In the genomic region with DNA sequence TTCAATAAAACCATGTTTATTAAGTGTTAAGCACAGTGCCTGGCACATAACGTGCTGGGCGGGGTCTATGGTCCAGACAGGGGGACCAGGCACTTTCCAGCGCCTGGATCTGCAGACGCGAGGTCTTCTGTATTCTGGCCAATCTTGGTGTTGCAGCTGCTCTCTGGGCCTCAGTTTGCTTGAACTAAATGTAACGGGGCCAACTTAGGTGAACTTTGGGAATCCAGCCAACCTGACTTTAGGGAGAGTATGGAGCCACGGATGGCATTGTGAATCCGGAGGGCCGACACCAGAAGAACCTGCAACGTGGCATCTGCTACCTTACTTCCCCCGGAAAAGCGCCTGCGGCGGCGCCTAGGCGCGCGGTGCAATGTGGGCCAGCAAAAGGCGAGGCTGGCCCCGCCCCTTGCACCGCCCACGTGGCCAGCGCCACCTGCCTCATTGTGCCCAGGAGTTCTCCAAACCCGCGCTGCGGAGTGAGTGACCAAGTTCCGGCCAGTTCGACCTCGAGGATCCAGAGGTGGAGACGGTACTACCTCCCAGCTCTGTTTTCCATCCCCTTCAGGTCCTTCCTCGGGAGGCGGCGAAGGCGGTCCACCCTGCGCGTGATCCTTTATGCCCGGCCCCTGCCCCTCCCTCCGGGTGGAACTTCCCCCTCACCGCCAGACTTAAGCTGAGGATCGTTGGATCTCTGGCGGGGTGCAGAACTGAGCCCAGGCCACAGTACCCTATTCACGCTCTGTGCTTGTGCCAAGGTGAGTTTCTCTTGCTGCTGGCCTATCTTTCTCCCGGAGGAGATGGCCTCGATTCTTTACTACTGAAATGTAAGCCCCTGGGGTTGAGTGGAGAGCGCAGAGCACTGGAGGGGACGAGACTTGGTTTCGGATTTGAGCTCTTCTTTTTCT, we compare ENCODE assay signal across 1 cellular context.
TF ChIP-seq lines count a peak whose summit lies in the region.

A gene (plus strand): TSS at position 426 of the 905 bp plus-strand sequence. CDS start 10,969 bp downstream, outside the sequence.

TF ChIP-seq in K562, 482 proteins besides CTCF, POLR2A, EP300 and RAD21 (continued from another document and continues in another):
- TF ChIP-seq, protein P1, sequence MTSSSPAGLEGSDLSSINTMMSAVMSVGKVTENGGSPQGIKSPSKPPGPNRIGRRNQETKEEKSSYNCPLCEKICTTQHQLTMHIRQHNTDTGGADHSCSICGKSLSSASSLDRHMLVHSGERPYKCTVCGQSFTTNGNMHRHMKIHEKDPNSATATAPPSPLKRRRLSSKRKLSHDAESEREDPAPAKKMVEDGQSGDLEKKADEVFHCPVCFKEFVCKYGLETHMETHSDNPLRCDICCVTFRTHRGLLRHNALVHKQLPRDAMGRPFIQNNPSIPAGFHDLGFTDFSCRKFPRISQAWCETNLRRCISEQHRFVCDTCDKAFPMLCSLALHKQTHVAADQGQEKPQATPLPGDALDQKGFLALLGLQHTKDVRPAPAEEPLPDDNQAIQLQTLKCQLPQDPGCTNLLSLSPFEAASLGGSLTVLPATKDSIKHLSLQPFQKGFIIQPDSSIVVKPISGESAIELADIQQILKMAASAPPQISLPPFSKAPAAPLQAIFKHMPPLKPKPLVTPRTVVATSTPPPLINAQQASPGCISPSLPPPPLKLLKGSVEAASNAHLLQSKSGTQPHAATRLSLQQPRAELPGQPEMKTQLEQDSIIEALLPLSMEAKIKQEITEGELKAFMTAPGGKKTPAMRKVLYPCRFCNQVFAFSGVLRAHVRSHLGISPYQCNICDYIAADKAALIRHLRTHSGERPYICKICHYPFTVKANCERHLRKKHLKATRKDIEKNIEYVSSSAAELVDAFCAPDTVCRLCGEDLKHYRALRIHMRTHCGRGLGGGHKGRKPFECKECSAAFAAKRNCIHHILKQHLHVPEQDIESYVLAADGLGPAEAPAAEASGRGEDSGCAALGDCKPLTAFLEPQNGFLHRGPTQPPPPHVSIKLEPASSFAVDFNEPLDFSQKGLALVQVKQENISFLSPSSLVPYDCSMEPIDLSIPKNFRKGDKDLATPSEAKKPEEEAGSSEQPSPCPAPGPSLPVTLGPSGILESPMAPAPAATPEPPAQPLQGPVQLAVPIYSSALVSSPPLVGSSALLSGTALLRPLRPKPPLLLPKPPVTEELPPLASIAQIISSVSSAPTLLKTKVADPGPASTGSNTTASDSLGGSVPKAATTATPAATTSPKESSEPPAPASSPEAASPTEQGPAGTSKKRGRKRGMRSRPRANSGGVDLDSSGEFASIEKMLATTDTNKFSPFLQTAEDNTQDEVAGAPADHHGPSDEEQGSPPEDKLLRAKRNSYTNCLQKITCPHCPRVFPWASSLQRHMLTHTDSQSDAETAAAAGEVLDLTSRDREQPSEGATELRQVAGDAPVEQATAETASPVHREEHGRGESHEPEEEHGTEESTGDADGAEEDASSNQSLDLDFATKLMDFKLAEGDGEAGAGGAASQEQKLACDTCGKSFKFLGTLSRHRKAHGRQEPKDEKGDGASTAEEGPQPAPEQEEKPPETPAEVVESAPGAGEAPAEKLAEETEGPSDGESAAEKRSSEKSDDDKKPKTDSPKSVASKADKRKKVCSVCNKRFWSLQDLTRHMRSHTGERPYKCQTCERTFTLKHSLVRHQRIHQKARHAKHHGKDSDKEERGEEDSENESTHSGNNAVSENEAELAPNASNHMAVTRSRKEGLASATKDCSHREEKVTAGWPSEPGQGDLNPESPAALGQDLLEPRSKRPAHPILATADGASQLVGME (CRISPR knock-in tag; IDR thresholded peaks at IDR 0.05) = no peak
- TF ChIP-seq FOXJ3 (CRISPR knock-in tag; IDR thresholded peaks at IDR 0.05) (no peak), ZC3H11A (IDR thresholded peaks at IDR 0.05; ENCODE audit: low read depth, low read length) (no peak), OTX1 (CRISPR knock-in tag; IDR thresholded peaks at IDR 0.05) (no peak), ZNF146 (CRISPR knock-in tag; IDR thresholded peaks at IDR 0.05; ENCODE audit: unreplicated experiment) (no peak), CHD2 (IDR thresholded peaks at IDR 0.05; ENCODE audit: low read depth, low read length) (peak; percentile 38; the same call in 1 of the 2 replicates), ZNF778 (CRISPR knock-in tag; IDR thresholded peaks at IDR 0.05) (no peak), RBFOX2 (IDR thresholded peaks at IDR 0.05; ENCODE audit: low read depth, low read length) (peak; percentile 99), MIER1 (IDR thresholded peaks at IDR 0.05; ENCODE audit: low read depth) (no peak; the same call in 1 of the 2 replicates), GTF2A2 (tag; IDR thresholded peaks at IDR 0.05) (no peak; the same call in 1 of the 2 replicates), ILF3 (IDR thresholded peaks at IDR 0.05; ENCODE audit: borderline replicate concordance) (0 out of 2 replicates have a peak, but pooled peaks have one; percentile 50), MCM5 (IDR thresholded peaks at IDR 0.05; ENCODE audit: low read depth) (no peak), MAFG (tag; conservative IDR thresholded peaks at IDR 0.05) (peak; percentile 29; the same call in 1 of the 2 replicates), MXI1 (IDR thresholded peaks at IDR 0.05; ENCODE audit: low read depth, low read length) (peak; percentile 97), FOXM1 (IDR thresholded peaks at IDR 0.05; ENCODE audit: low read depth) (0 out of 2 replicates have a peak, but pooled peaks have one; percentile 10), FOXM1 (CRISPR knock-in tag; IDR thresholded peaks at IDR 0.05; ENCODE audit: low read depth) (peak; percentile 88), SMARCE1 (IDR thresholded peaks at IDR 0.05) (peak; percentile 38; the same call in 1 of the 2 replicates), PTBP1 (IDR thresholded peaks at IDR 0.05; ENCODE audit: low read depth, low read length) (0 out of 2 replicates have a peak, but pooled peaks have one; percentile 25), IRF2 (CRISPR knock-in tag; IDR thresholded peaks at IDR 0.05) (no peak), POLR3G (IDR thresholded peaks at IDR 0.05; ENCODE audit: extremely low read depth, insufficient read length, insufficient replicate concordance) (no peak), ZKSCAN3 (CRISPR knock-in tag; IDR thresholded peaks at IDR 0.05) (no peak), SIN3A (IDR thresholded peaks at IDR 0.05; ENCODE audit: borderline replicate concordance in 2 of 2, control insufficient read depth in 1 of 2, low read depth in 2 of 2, low read length in 2 of 2) (peak; percentile 95 to 97), LARP7 (IDR thresholded peaks at IDR 0.05) (peak; percentile 38), ZNF23 (CRISPR knock-in tag; IDR thresholded peaks at IDR 0.05) (no peak), NFE2 (IDR thresholded peaks at IDR 0.05; ENCODE audit: low read depth) (0 out of 2 replicates have a peak, but pooled peaks have one; percentile 5), HDAC8 (tag; IDR thresholded peaks at IDR 0.05) (peak; percentile 91; the same call in 1 of the 2 replicates), CBX1 (IDR thresholded peaks at IDR 0.05; ENCODE audit: low read depth) (peak; percentile 68; the same call in 1 of the 2 replicates), TAF7 (tag; IDR thresholded peaks at IDR 0.05) (peak; percentile 14; the same call in 1 of the 2 replicates), RBM17 (IDR thresholded peaks at IDR 0.05; ENCODE audit: borderline replicate concordance, low read depth, low read length) (no peak), MAZ (CRISPR knock-in tag; conservative IDR thresholded peaks at IDR 0.05 in 1 of 2, IDR thresholded peaks at IDR 0.05 in 1 of 2) (peak; percentile 87 to 94), KAT7 (CRISPR knock-in tag; IDR thresholded peaks at IDR 0.05; ENCODE audit: borderline replicate concordance) (peak; percentile 91), DIDO1 (tag; IDR thresholded peaks at IDR 0.05; ENCODE audit: low read depth) (no peak), PURB (CRISPR knock-in tag; IDR thresholded peaks at IDR 0.05; ENCODE audit: low read depth) (no peak), PHB2 (IDR thresholded peaks at IDR 0.05; ENCODE audit: low read depth) (no peak), CTBP1 (IDR thresholded peaks at IDR 0.05; ENCODE audit: borderline replicate concordance) (peak; percentile 77), NELFE (IDR thresholded peaks at IDR 0.05; ENCODE audit: insufficient read depth, insufficient read length) (no peak), DDX20 (tag; IDR thresholded peaks at IDR 0.05; ENCODE audit: low read depth) (peak; percentile 51; the same call in 1 of the 2 replicates), ZC3H8 (IDR thresholded peaks at IDR 0.05) (no peak), COPS2 (conservative IDR thresholded peaks at IDR 0.05) (no peak)
- TF ChIP-seq, protein P2, sequence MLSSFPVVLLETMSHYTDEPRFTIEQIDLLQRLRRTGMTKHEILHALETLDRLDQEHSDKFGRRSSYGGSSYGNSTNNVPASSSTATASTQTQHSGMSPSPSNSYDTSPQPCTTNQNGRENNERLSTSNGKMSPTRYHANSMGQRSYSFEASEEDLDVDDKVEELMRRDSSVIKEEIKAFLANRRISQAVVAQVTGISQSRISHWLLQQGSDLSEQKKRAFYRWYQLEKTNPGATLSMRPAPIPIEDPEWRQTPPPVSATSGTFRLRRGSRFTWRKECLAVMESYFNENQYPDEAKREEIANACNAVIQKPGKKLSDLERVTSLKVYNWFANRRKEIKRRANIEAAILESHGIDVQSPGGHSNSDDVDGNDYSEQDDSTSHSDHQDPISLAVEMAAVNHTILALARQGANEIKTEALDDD (IDR thresholded peaks at IDR 0.05) = no peak
- TF ChIP-seq, protein P3, sequence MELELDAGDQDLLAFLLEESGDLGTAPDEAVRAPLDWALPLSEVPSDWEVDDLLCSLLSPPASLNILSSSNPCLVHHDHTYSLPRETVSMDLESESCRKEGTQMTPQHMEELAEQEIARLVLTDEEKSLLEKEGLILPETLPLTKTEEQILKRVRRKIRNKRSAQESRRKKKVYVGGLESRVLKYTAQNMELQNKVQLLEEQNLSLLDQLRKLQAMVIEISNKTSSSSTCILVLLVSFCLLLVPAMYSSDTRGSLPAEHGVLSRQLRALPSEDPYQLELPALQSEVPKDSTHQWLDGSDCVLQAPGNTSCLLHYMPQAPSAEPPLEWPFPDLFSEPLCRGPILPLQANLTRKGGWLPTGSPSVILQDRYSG (tag; conservative IDR thresholded peaks at IDR 0.05; ENCODE audit: low read depth) = peak; percentile 96
- TF ChIP-seq, protein P4, sequence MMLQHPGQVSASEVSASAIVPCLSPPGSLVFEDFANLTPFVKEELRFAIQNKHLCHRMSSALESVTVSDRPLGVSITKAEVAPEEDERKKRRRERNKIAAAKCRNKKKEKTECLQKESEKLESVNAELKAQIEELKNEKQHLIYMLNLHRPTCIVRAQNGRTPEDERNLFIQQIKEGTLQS (IDR thresholded peaks at IDR 0.05) = no peak
- TF ChIP-seq, protein P4 (CRISPR knock-in tag; conservative IDR thresholded peaks at IDR 0.05) = peak; percentile 39; the same call in 1 of the 2 replicates
- TF ChIP-seq, protein P5, sequence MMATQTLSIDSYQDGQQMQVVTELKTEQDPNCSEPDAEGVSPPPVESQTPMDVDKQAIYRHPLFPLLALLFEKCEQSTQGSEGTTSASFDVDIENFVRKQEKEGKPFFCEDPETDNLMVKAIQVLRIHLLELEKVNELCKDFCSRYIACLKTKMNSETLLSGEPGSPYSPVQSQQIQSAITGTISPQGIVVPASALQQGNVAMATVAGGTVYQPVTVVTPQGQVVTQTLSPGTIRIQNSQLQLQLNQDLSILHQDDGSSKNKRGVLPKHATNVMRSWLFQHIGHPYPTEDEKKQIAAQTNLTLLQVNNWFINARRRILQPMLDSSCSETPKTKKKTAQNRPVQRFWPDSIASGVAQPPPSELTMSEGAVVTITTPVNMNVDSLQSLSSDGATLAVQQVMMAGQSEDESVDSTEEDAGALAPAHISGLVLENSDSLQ (IDR thresholded peaks at IDR 0.05) = no peak
- TF ChIP-seq, protein P6, sequence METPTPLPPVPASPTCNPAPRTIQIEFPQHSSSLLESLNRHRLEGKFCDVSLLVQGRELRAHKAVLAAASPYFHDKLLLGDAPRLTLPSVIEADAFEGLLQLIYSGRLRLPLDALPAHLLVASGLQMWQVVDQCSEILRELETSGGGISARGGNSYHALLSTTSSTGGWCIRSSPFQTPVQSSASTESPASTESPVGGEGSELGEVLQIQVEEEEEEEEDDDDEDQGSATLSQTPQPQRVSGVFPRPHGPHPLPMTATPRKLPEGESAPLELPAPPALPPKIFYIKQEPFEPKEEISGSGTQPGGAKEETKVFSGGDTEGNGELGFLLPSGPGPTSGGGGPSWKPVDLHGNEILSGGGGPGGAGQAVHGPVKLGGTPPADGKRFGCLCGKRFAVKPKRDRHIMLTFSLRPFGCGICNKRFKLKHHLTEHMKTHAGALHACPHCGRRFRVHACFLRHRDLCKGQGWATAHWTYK (CRISPR knock-in tag; IDR thresholded peaks at IDR 0.05) = peak; percentile 75
- TF ChIP-seq, protein P7, sequence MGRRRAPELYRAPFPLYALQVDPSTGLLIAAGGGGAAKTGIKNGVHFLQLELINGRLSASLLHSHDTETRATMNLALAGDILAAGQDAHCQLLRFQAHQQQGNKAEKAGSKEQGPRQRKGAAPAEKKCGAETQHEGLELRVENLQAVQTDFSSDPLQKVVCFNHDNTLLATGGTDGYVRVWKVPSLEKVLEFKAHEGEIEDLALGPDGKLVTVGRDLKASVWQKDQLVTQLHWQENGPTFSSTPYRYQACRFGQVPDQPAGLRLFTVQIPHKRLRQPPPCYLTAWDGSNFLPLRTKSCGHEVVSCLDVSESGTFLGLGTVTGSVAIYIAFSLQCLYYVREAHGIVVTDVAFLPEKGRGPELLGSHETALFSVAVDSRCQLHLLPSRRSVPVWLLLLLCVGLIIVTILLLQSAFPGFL (CRISPR knock-in tag; IDR thresholded peaks at IDR 0.05) = no peak
- TF ChIP-seq, protein P8, sequence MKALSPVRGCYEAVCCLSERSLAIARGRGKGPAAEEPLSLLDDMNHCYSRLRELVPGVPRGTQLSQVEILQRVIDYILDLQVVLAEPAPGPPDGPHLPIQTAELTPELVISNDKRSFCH (CRISPR knock-in tag; IDR thresholded peaks at IDR 0.05) = no peak
- TF ChIP-seq, protein P8 (tag; IDR thresholded peaks at IDR 0.05) = peak; percentile 90
- TF ChIP-seq, protein P9, sequence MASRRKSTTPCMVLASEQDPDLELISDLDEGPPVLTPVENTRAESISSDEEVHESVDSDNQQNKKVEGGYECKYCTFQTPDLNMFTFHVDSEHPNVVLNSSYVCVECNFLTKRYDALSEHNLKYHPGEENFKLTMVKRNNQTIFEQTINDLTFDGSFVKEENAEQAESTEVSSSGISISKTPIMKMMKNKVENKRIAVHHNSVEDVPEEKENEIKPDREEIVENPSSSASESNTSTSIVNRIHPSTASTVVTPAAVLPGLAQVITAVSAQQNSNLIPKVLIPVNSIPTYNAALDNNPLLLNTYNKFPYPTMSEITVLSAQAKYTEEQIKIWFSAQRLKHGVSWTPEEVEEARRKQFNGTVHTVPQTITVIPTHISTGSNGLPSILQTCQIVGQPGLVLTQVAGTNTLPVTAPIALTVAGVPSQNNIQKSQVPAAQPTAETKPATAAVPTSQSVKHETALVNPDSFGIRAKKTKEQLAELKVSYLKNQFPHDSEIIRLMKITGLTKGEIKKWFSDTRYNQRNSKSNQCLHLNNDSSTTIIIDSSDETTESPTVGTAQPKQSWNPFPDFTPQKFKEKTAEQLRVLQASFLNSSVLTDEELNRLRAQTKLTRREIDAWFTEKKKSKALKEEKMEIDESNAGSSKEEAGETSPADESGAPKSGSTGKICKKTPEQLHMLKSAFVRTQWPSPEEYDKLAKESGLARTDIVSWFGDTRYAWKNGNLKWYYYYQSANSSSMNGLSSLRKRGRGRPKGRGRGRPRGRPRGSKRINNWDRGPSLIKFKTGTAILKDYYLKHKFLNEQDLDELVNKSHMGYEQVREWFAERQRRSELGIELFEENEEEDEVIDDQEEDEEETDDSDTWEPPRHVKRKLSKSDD (conservative IDR thresholded peaks at IDR 0.05; ENCODE audit: low read length) = no peak
